11 cellular contexts compared by ENCODE assay signal in the genomic region with DNA sequence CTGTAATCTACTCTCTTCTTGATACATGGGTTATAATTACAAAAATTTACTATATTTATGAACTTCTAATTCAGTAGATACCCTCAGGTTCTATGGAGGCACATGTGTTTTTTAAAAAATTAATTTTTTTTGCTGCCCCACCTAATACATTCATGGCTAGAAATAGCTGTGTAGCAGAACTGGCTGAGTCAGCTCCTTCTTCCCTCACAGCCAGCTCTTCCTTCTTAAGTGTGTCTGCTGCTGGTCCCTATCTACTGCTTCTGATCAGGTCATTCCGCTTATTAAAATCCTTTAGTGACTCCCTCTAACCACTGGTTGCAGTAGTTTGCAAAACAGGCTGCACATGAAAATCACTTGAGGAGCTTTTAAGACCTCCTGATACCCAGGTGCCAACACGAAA.
"Had no signal": no experiment of that assay in that cellular context is flagged by ENCODE, and none has a peak within 500 bp of the region (broad histone marks: within the 10 kb centered on the region; RNA-seq: fewer than 3 reads in every experiment).

No MANE protein-coding gene starts in this region.

- H3K4me3 ChIP-seq: GM23248, GM23338, HAP-1 had no signal

- FAIRE-seq: H1, H54 had no signal

- DNase-seq: GM23248, GOT3, H7, H9, HCEC 1CT, HFFc6 had no signal

- H3K27ac ChIP-seq: GM23248 had no signal

- H3K27ac Mint-ChIP-seq: GM23338, HFFc6 had no signal

- H3K9ac ChIP-seq: GM23248 had no signal

- ATAC-seq: GM23338, HCT116 had no signal

- H3K4me1 ChIP-seq: HAP-1 had no signal

- H3K4me2 ChIP-seq: GM23338 had no signal

- H3K9me3 ChIP-seq: HAP-1 had no signal

- H3K36me3 ChIP-seq: HAP-1 had no signal

- H3K4me3 Mint-ChIP-seq: GM23338, H9, HFFc6 had no signal

- H2AFZ ChIP-seq: GM23248 had no signal
